10 cellular contexts compared by ENCODE assay signal in genomic region chr2:110865188-110865587, GRCh38.
A peak's percentile ranks its signal among the peaks of the same experiment; 100 is the strongest.
DNase-seq lines count a peak whose midpoint lies in the region; ATAC-seq and TF ChIP-seq lines count a peak whose summit lies in the region.
"Had no signal": no experiment of that assay in that cellular context is flagged by ENCODE, and none has a peak within 500 bp of the region (broad histone marks: within the 10 kb centered on the region; RNA-seq: fewer than 3 reads in every experiment).

No MANE protein-coding gene starts in this region.

- peak overlapping the region; percentile 33 for H3K4me3 ChIP-seq in CD4-positive, CD25-positive, alpha-beta regulatory T cell (ENCODE audit: low read depth, low read length)
- H3K4me3 ChIP-seq in endodermal cell (ENCODE audit: low read length) = no peak overlapping the region

- WGBS in endodermal cell (ENCODE audit: insufficient coverage in 1 of 2, insufficient read length in 1 of 2), 2 experiments = 86 to 90% methylated on average over 5 of the region's 5 CpGs

- H3K36me3 Mint-ChIP-seq in CD4-positive, CD25-positive, alpha-beta regulatory T cell = peaks cover 4% of the 10 kb centered on the region
- H3K36me3 Mint-ChIP-seq in activated B cell treated with CpG ODN at 0.5 μM for 24 hours (ENCODE audit: low read depth) = no peaks in the 10 kb centered on the region
- H3K36me3 Mint-ChIP-seq in mesothelial cell of epicardium = no peaks in the 10 kb centered on the region
- H3K36me3 Mint-ChIP-seq in endodermal cell (ENCODE audit: low read depth) = no peaks in the 10 kb centered on the region
- no peaks in the 10 kb centered on the region for H3K36me3 Mint-ChIP-seq in progenitor cell of endocrine pancreas (ENCODE audit: insufficient read depth)

- intact Hi-C loops in activated B cell treated with CpG ODN at 0.5 μM for 24 hours (cut with micrococcal nuclease) = no loop called here

- H3K36me3 ChIP-seq in CD4-positive, CD25-positive, alpha-beta regulatory T cell (ENCODE audit: control insufficient read depth, insufficient read depth, low read length) = no peaks in the 10 kb centered on the region
- no peaks in the 10 kb centered on the region for H3K36me3 ChIP-seq in endodermal cell (ENCODE audit: control insufficient read depth, insufficient read depth, low read length)

- peak overlapping the region; percentile 52 to 79 (median 78) for H3K27ac Mint-ChIP-seq in CD4-positive, CD25-positive, alpha-beta regulatory T cell
- no peak overlapping the region for H3K27ac Mint-ChIP-seq in activated B cell treated with CpG ODN at 0.5 μM for 24 hours
- no peak overlapping the region for H3K27ac Mint-ChIP-seq in mesothelial cell of epicardium
- H3K27ac Mint-ChIP-seq in endodermal cell = no peak overlapping the region
- no peak overlapping the region for H3K27ac Mint-ChIP-seq in progenitor cell of endocrine pancreas

- H3K9me3 ChIP-seq in CD4-positive, CD25-positive, alpha-beta regulatory T cell (ENCODE audit: control insufficient read depth in 2 of 2, low read length in 2 of 2) = no peaks in the 10 kb centered on the region
- no peaks in the 10 kb centered on the region for H3K9me3 ChIP-seq in endodermal cell (ENCODE audit: control insufficient read depth, low read length)

- H3K4me1 Mint-ChIP-seq in CD4-positive, CD25-positive, alpha-beta regulatory T cell = peaks cover 18 to 52% (median 30%) of the 10 kb centered on the region in 4 donors
- H3K4me1 Mint-ChIP-seq in activated B cell treated with CpG ODN at 0.5 μM for 24 hours (peaks cover 5% of the 10 kb centered on the region), mesothelial cell of epicardium (no peaks in the 10 kb centered on the region), endodermal cell (peaks cover 11% of the 10 kb centered on the region), progenitor cell of endocrine pancreas (ENCODE audit: low read depth) (peaks cover 21% of the 10 kb centered on the region)

- peaks cover 32% of the 10 kb centered on the region for H3K4me1 ChIP-seq in CD4-positive, CD25-positive, alpha-beta regulatory T cell (ENCODE audit: control insufficient read depth, insufficient read depth, low read length, poor library complexity, severe bottlenecking)
- peaks cover 5% of the 10 kb centered on the region for H3K4me1 ChIP-seq in endodermal cell (ENCODE audit: control insufficient read depth, insufficient read depth, low read length)

- no peaks in the 10 kb centered on the region for H3K27me3 Mint-ChIP-seq in CD4-positive, CD25-positive, alpha-beta regulatory T cell
- H3K27me3 Mint-ChIP-seq in activated B cell treated with CpG ODN at 0.5 μM for 24 hours (peaks cover 11% of the 10 kb centered on the region), mesothelial cell of epicardium (ENCODE audit: low read depth) (peaks cover 55% of the 10 kb centered on the region), endodermal cell (ENCODE audit: insufficient read depth) (peaks cover 5% of the 10 kb centered on the region), progenitor cell of endocrine pancreas (peaks cover 7% of the 10 kb centered on the region)

- H3K9ac ChIP-seq in endodermal cell (ENCODE audit: extremely low read depth, low read length, poor library complexity, severe bottlenecking) = no peak overlapping the region

- ATAC-seq in CD4-positive, CD25-positive, alpha-beta regulatory T cell (ENCODE audit: low read depth in 2 of 2) = peak; percentile 86 to 89
- ATAC-seq in GM18873 (IDR thresholded peaks at IDR 0.05; ENCODE audit: low FRiP score, unreplicated experiment) (peak; percentile 80), HG02885 (IDR thresholded peaks at IDR 0.05; ENCODE audit: poor library complexity, unreplicated experiment) (peak; percentile 94), activated B cell treated with CpG ODN at 0.5 μM for 24 hours (ENCODE audit: low read depth) (peak; percentile 56)

- H3K9me3 Mint-ChIP-seq in CD4-positive, CD25-positive, alpha-beta regulatory T cell = no peaks in the 10 kb centered on the region
- no peaks in the 10 kb centered on the region for H3K9me3 Mint-ChIP-seq in activated B cell treated with CpG ODN at 0.5 μM for 24 hours
- no peaks in the 10 kb centered on the region for H3K9me3 Mint-ChIP-seq in mesothelial cell of epicardium
- H3K9me3 Mint-ChIP-seq in endodermal cell = no peaks in the 10 kb centered on the region
- H3K9me3 Mint-ChIP-seq in progenitor cell of endocrine pancreas (ENCODE audit: low read depth) = no peaks in the 10 kb centered on the region

- peak overlapping the region; percentile 52 for H3K27ac ChIP-seq in CD4-positive, CD25-positive, alpha-beta regulatory T cell (ENCODE audit: insufficient read depth, low read length, poor library complexity, severe bottlenecking)
- H3K27ac ChIP-seq in substantia nigra (ENCODE audit: low read depth, low read length, poor library complexity, severe bottlenecking) (no peak overlapping the region), endodermal cell (ENCODE audit: low read depth, low read length) (no peak overlapping the region)

- POLR2A ChIA-PET in activated B cell treated with CpG ODN at 0.5 μM for 24 hours (lab: Charles Lee) = no interaction called here

- peak overlapping the region; percentile 6 to 76 (median 53) for H3K4me3 Mint-ChIP-seq in CD4-positive, CD25-positive, alpha-beta regulatory T cell
- H3K4me3 Mint-ChIP-seq in activated B cell treated with CpG ODN at 0.5 μM for 24 hours = no peak overlapping the region
- H3K4me3 Mint-ChIP-seq in mesothelial cell of epicardium = no peak overlapping the region
- no peak overlapping the region for H3K4me3 Mint-ChIP-seq in endodermal cell
- H3K4me3 Mint-ChIP-seq in progenitor cell of endocrine pancreas (ENCODE audit: low read depth) = no peak overlapping the region

- DNase-seq in CD4-positive, CD25-positive, alpha-beta regulatory T cell = peak in 1 of 3 donors; percentile 94
- DNase-seq in activated B cell treated with CpG ODN at 0.5 μM for 24 hours = no peak
- no peak for DNase-seq in mesothelial cell of epicardium (ENCODE audit: low spot score in 2 of 2, unreplicated experiment in 2 of 2)
- no peak for DNase-seq in substantia nigra (lab: John Stamatoyannopoulos, UW)
- DNase-seq in endodermal cell = no peak
- no peak for DNase-seq in progenitor cell of endocrine pancreas (ENCODE audit: low spot score, unreplicated experiment)
- DNase-seq: islet precursor cell, NCI-H446 treated with DMSO at 0.1 percent for 48 hours had no signal

- CTCF ChIA-PET in activated B cell treated with CpG ODN at 0.5 μM for 24 hours (lab: Charles Lee) = no interaction called here

- H3K27me3 ChIP-seq in CD4-positive, CD25-positive, alpha-beta regulatory T cell (ENCODE audit: control insufficient read depth, insufficient read depth, low read length) = no peaks in the 10 kb centered on the region
- H3K27me3 ChIP-seq in endodermal cell (ENCODE audit: control insufficient read depth, insufficient read depth, low read length, poor library complexity, severe bottlenecking) = no peaks in the 10 kb centered on the region

- TF ChIP-seq CTCF in activated B cell treated with CpG ODN at 0.5 μM for 24 hours (IDR thresholded peaks at IDR 0.05) (no peak), mesothelial cell of epicardium (IDR thresholded peaks at IDR 0.05; ENCODE audit: unreplicated experiment) (no peak), endodermal cell (conservative IDR thresholded peaks at IDR 0.05) (no peak), progenitor cell of endocrine pancreas (IDR thresholded peaks at IDR 0.05; ENCODE audit: unreplicated experiment) (no peak)

Comparison
In these comparisons a context has a peak if more than half of its experiments do, and no peak if none do; other contexts are left out.
1. H3K27ac Mint-ChIP-seq: peak in CD4-positive, CD25-positive, alpha-beta regulatory T cell (3 of 3); none in activated B cell treated with CpG ODN at 0.5 μM for 24 hours (single experiment), mesothelial cell of epicardium (single experiment), endodermal cell (single experiment) and progenitor cell of endocrine pancreas (single experiment).
2. H3K4me3 Mint-ChIP-seq: peak in CD4-positive, CD25-positive, alpha-beta regulatory T cell (4 of 4); none in activated B cell treated with CpG ODN at 0.5 μM for 24 hours (single experiment), mesothelial cell of epicardium (single experiment), endodermal cell (single experiment) and progenitor cell of endocrine pancreas (single experiment).
3. Peak in every context shown above with its lines, with median percentiles within 50 percentile points of each other: ATAC-seq.